In genomic region chr10:80104066-80104926, GRCh38 we compare ENCODE assay signal across 9 cellular contexts. TPM values are rescaled to one million over a fixed set of nuclear protein-coding genes. Genes with fewer than 3 reads are reported as not detected.
DNase-seq lines count a peak whose midpoint lies in the region; ATAC-seq and TF ChIP-seq lines count a peak whose summit lies in the region.
"Had no signal": no experiment of that assay in that cellular context is flagged by ENCODE, and none has a peak within 500 bp of the region (broad histone marks: within the 10 kb centered on the region; RNA-seq: fewer than 3 reads in every experiment).

No MANE protein-coding gene starts in this region.

- TF ChIP-seq POLR2A in testis (IDR thresholded peaks at IDR 0.05): no peak

- H2AFZ ChIP-seq in DND-41 (ENCODE audit: low read depth, low read length): 0 out of 2 replicates have a peak overlapping the region, but pooled peaks have one; percentile 16

- H3K4me3 Mint-ChIP-seq in HFFc6: peak overlapping the region; percentile 69
- H3K4me3 Mint-ChIP-seq: activated naive CD4-positive, alpha-beta T cell treated with anti-CD3 and anti-CD28 coated beads, Interleukin-2, amount 50 U/mL, for 24 hours had no signal

- peaks cover 11% of the 10 kb centered on the region for H3K9me3 ChIP-seq in DND-41 (ENCODE audit: insufficient read depth, low read length, severe bottlenecking)
- H3K9me3 ChIP-seq in adipocyte (ENCODE audit: control insufficient read depth, low read length): peaks cover 22% of the 10 kb centered on the region
- peaks cover 12% of the 10 kb centered on the region for H3K9me3 ChIP-seq in lower lobe of right lung
- H3K9me3 ChIP-seq in testis: no peaks in the 10 kb centered on the region

- ATAC-seq in DND-41 (ENCODE audit: insufficient read depth, low read depth): peak; percentile 48; the same call in 1 of the 3 replicates
- peak; percentile 86 to 88 for ATAC-seq in lower lobe of right lung

- H3K27ac Mint-ChIP-seq in HFFc6: peak overlapping the region; percentile 67
- H3K27ac Mint-ChIP-seq: activated naive CD4-positive, alpha-beta T cell treated with anti-CD3 and anti-CD28 coated beads, Interleukin-2, amount 50 U/mL, for 24 hours had no signal

- no peaks in the 10 kb centered on the region for H4K20me1 ChIP-seq in DND-41 (ENCODE audit: insufficient read depth, low read length)

- H3K27ac ChIP-seq in DND-41 (ENCODE audit: low read length) (no peak overlapping the region), lower lobe of right lung (peak overlapping the region; percentile 71), testis (no peak overlapping the region)

- no peaks in the 10 kb centered on the region for H3K27me3 ChIP-seq in DND-41 (ENCODE audit: insufficient read depth, low read length, poor library complexity)
- no peaks in the 10 kb centered on the region for H3K27me3 ChIP-seq in adipocyte (replicated peaks; ENCODE audit: control insufficient read depth, insufficient read depth, low read length)
- no peaks in the 10 kb centered on the region for H3K27me3 ChIP-seq in lower lobe of right lung (ENCODE audit: low read depth)
- no peaks in the 10 kb centered on the region for H3K27me3 ChIP-seq in testis

- H3K27me3 Mint-ChIP-seq in HFFc6 (ENCODE audit: insufficient read depth): no peaks in the 10 kb centered on the region
- H3K27me3 Mint-ChIP-seq: activated naive CD4-positive, alpha-beta T cell treated with anti-CD3 and anti-CD28 coated beads, Interleukin-2, amount 50 U/mL, for 24 hours had no signal

- 54 to 58% methylated on average over 10 of the region's 10 CpGs for WGBS in testis, 2 donors

- H3K9me3 Mint-ChIP-seq in HFFc6: peaks cover 19% of the 10 kb centered on the region

- no peak for TF ChIP-seq CTCF in DND-41 (IDR thresholded peaks at IDR 0.05; ENCODE audit: borderline replicate concordance, extremely low read depth, low read length, poor library complexity, severe bottlenecking)
- no peak for TF ChIP-seq CTCF in HFFc6 (IDR thresholded peaks at IDR 0.05)
- no peak for TF ChIP-seq CTCF in lower lobe of right lung (IDR thresholded peaks at IDR 0.05)
- TF ChIP-seq CTCF in testis (IDR thresholded peaks at IDR 0.05): no peak

- H3K4me3 ChIP-seq in DND-41 (ENCODE audit: low read depth in 1 of 2, low read length in 2 of 2): no peak overlapping the region
- H3K4me3 ChIP-seq in adipocyte (ENCODE audit: low read length): peak overlapping the region; percentile 65
- H3K4me3 ChIP-seq in lower lobe of right lung: no peak overlapping the region
- H3K4me3 ChIP-seq in testis: no peak overlapping the region

- H3K9ac ChIP-seq in DND-41 (ENCODE audit: low read depth, low read length) (no peak overlapping the region), adipocyte (ENCODE audit: low read length) (peak overlapping the region; percentile 37)

- H3K4me1 ChIP-seq in DND-41 (ENCODE audit: insufficient read depth, low read length) (peaks cover 5% of the 10 kb centered on the region), adipocyte (ENCODE audit: control insufficient read depth, insufficient read depth, low read length) (peaks cover 30% of the 10 kb centered on the region), lower lobe of right lung (no peaks in the 10 kb centered on the region), testis (no peaks in the 10 kb centered on the region)

- intact Hi-C loops in lower lobe of right lung (cut with DNase I): no loop called here
- intact Hi-C loops in testis (cut with DNase I; ENCODE audit: low total_unique reads): no loop called here

- H3K36me3 Mint-ChIP-seq in HFFc6 (ENCODE audit: low read depth): peaks cover 15% of the 10 kb centered on the region

- H3K79me2 ChIP-seq in DND-41 (ENCODE audit: insufficient read depth, low read length): no peaks in the 10 kb centered on the region

- no peaks in the 10 kb centered on the region for H3K36me3 ChIP-seq in DND-41 (ENCODE audit: insufficient read depth, low read length)
- no peaks in the 10 kb centered on the region for H3K36me3 ChIP-seq in adipocyte (ENCODE audit: control insufficient read depth, insufficient read depth, low read length, severe bottlenecking)
- H3K36me3 ChIP-seq in lower lobe of right lung: no peaks in the 10 kb centered on the region
- H3K36me3 ChIP-seq in testis (ENCODE audit: low read depth, missing control alignments): no peaks in the 10 kb centered on the region

- DNase-seq in DND-41 (no peak), HFFc6 (peak; percentile 91), adipocyte (ENCODE audit: low read depth) (peak; percentile 87), lower lobe of right lung (no peak), foreskin melanocyte (no peak), testis (no peak)
- no peak for DNase-seq in stimulated activated CD4-positive, alpha-beta T cell treated with anti-CD3 and anti-CD28 coated beads, Interleukin-4, amount 100 ng/mL, for 24 hours
- DNase-seq in activated T-cell treated with anti-CD3 and anti-CD28 coated beads, Interleukin-2, amount 50 U/mL, for 1 hour: no peak

- peaks cover 34% of the 10 kb centered on the region for H3K4me1 Mint-ChIP-seq in HFFc6 (ENCODE audit: low read depth)

- no peak overlapping the region for H3K4me2 ChIP-seq in DND-41 (ENCODE audit: insufficient read depth, low read length)

RNA-seq across cellular contexts. Expression of gene TMEM254, which starts 25.8 kb away (rescaled TPM):
- 10 to 100 TPM; 11.7 to 14.8 (median 13.7) TPM for total RNA-seq in HFFc6 (2021; fragmentation: NEBNext Ultra II Directional; extraction: Animal tissue kit (Norgen Biotek cat#: 25700))
- 18.6 TPM for total RNA-seq in lower lobe of right lung
- total RNA-seq in testis: 10 to 100 TPM; 51.5 to 53.0 TPM
- polyA plus RNA-seq in testis (ENCODE audit: insufficient read depth, low read depth, low replicate concordance): 69.6 TPM

RNA-seq across cellular contexts. Expression of gene PLAC9, which starts 28.2 kb away (rescaled TPM):
- total RNA-seq in HFFc6 (2021; fragmentation: NEBNext Ultra II Directional; extraction: Animal tissue kit (Norgen Biotek cat#: 25700)): 1 to 10 TPM; 2.1 to 6.6 (median 6.2) TPM
- total RNA-seq in lower lobe of right lung (38.0 TPM), testis (10 to 100 TPM; 13.1 to 20.7 TPM)
- 47.0 TPM for polyA plus RNA-seq in testis (ENCODE audit: insufficient read depth, low read depth, low replicate concordance)

Comparison
In these comparisons a context has a peak if more than half of its experiments do, and no peak if none do; other contexts are left out.
1. DNase-seq: peak in HFFc6 (single experiment) and adipocyte (single experiment); none in DND-41 (single experiment), lower lobe of right lung (single experiment), stimulated activated CD4-positive, alpha-beta T cell treated with anti-CD3 and anti-CD28 coated beads, Interleukin-4, amount 100 ng/mL, for 24 hours (single experiment), activated T-cell treated with anti-CD3 and anti-CD28 coated beads, Interleukin-2, amount 50 U/mL, for 1 hour (single experiment), foreskin melanocyte (single experiment) and testis (single experiment).